Comparison of ENCODE assay signal across 30 cellular contexts in genomic region chr4:176475091-176475490, GRCh38.
"Had no signal": no experiment of that assay in that cellular context is flagged by ENCODE, and none has a peak within 500 bp of the region (broad histone marks: within the 10 kb centered on the region; RNA-seq: fewer than 3 reads in every experiment).

No MANE protein-coding gene starts in this region.

- H3K27ac ChIP-seq: esophagus squamous epithelium, foreskin keratinocyte, gastroesophageal sphincter, heart left ventricle, hepatocyte, left lung, neural progenitor cell, parathyroid adenoma, right lobe of liver, suprapubic skin, transverse colon, upper lobe of right lung, uterus had no signal

- H3K4me3 ChIP-seq: esophagus squamous epithelium, gastroesophageal sphincter, heart left ventricle, hepatocyte, left lung, mucosa of descending colon, neural progenitor cell, right lobe of liver, suprapubic skin, transverse colon, upper lobe of right lung, uterus had no signal

- H3K9me3 ChIP-seq: esophagus squamous epithelium, gastroesophageal sphincter, right lobe of liver, suprapubic skin, transverse colon, uterus had no signal

- FAIRE-seq: endometrium, islet of Langerhans, small intestine had no signal

- H3K27me3 Mint-ChIP-seq: effector memory CD8-positive, alpha-beta T cell; naive thymus-derived CD4-positive, alpha-beta T cell; progenitor cell of endocrine pancreas; stimulated activated naive B cell treated with anti-CD40 and anti-IgM and Interleukin-4, amounts not matched to agents 10 μg/mL and 1 μg/mL and 100 μg/mL, for 72 hours; stimulated activated naive CD8-positive, alpha-beta T cell treated with anti-CD3 and anti-CD28 coated beads, Interleukin-15, amount 100 ng/mL, for 72 hours had no signal

- H3K4me1 Mint-ChIP-seq: mesothelial cell of epicardium; naive thymus-derived CD4-positive, alpha-beta T cell; nephron; stimulated activated naive CD8-positive, alpha-beta T cell treated with anti-CD3 and anti-CD28 coated beads, Interleukin-15, amount 100 ng/mL, for 72 hours had no signal

- DNase-seq: cortex of kidney; effector memory CD8-positive, alpha-beta T cell; erythroblast; esophagus squamous epithelium; foreskin keratinocyte; heart left ventricle; left cardiac atrium; left lung; mesenchymal stem cell; mucosa of descending colon; naive thymus-derived CD4-positive, alpha-beta T cell; right lobe of liver; small intestine; stimulated activated CD4-positive, alpha-beta T cell treated with anti-CD3 and anti-CD28 coated beads, Interleukin-15, amount 100 ng/mL, for 24 hours; stimulated activated CD4-positive, alpha-beta T cell treated with anti-CD3 and anti-CD28 coated beads, Interleukin-2, amount 100 ng/mL, for 48 hours; stimulated activated naive B cell treated with anti-CD40 and anti-IgM and Interleukin-4, amounts not matched to agents 10 μg/mL and 1 μg/mL and 100 μg/mL, for 72 hours; stimulated activated naive CD8-positive, alpha-beta T cell treated with anti-CD3 and anti-CD28 coated beads, Interleukin-15, amount 100 ng/mL, for 72 hours; transverse colon; upper lobe of right lung; uterus had no signal

- H3K27me3 ChIP-seq: esophagus squamous epithelium, foreskin keratinocyte, gastroesophageal sphincter, heart left ventricle, hepatocyte, left lung, neural progenitor cell, right lobe of liver, suprapubic skin, transverse colon, upper lobe of right lung, uterus had no signal

- H3K27ac Mint-ChIP-seq: effector memory CD8-positive, alpha-beta T cell; mesothelial cell of epicardium; naive thymus-derived CD4-positive, alpha-beta T cell; nephron; neural progenitor cell; progenitor cell of endocrine pancreas; stimulated activated naive B cell treated with anti-CD40 and anti-IgM and Interleukin-4, amounts not matched to agents 10 μg/mL and 1 μg/mL and 100 μg/mL, for 72 hours; stimulated activated naive CD8-positive, alpha-beta T cell treated with anti-CD3 and anti-CD28 coated beads, Interleukin-15, amount 100 ng/mL, for 72 hours had no signal

- H3K36me3 Mint-ChIP-seq: mesothelial cell of epicardium; naive thymus-derived CD4-positive, alpha-beta T cell; neural progenitor cell; stimulated activated naive B cell treated with anti-CD40 and anti-IgM and Interleukin-4, amounts not matched to agents 10 μg/mL and 1 μg/mL and 100 μg/mL, for 72 hours had no signal

- H3K4me3 Mint-ChIP-seq: effector memory CD8-positive, alpha-beta T cell; mesothelial cell of epicardium; naive thymus-derived CD4-positive, alpha-beta T cell; nephron; neural progenitor cell; stimulated activated naive B cell treated with anti-CD40 and anti-IgM and Interleukin-4, amounts not matched to agents 10 μg/mL and 1 μg/mL and 100 μg/mL, for 72 hours; stimulated activated naive CD8-positive, alpha-beta T cell treated with anti-CD3 and anti-CD28 coated beads, Interleukin-15, amount 100 ng/mL, for 72 hours had no signal

- H3K9ac ChIP-seq: neural progenitor cell, parathyroid adenoma had no signal

- H3K36me3 ChIP-seq: esophagus squamous epithelium, gastroesophageal sphincter, heart left ventricle, left lung, neural progenitor cell, right lobe of liver, suprapubic skin, transverse colon, upper lobe of right lung, uterus had no signal

- H3K4me1 ChIP-seq: esophagus squamous epithelium, foreskin keratinocyte, gastroesophageal sphincter, left lung, parathyroid adenoma, right lobe of liver, suprapubic skin, transverse colon, upper lobe of right lung, uterus had no signal
